Comparison of ENCODE assay signal across 8 cellular contexts in the genomic region with DNA sequence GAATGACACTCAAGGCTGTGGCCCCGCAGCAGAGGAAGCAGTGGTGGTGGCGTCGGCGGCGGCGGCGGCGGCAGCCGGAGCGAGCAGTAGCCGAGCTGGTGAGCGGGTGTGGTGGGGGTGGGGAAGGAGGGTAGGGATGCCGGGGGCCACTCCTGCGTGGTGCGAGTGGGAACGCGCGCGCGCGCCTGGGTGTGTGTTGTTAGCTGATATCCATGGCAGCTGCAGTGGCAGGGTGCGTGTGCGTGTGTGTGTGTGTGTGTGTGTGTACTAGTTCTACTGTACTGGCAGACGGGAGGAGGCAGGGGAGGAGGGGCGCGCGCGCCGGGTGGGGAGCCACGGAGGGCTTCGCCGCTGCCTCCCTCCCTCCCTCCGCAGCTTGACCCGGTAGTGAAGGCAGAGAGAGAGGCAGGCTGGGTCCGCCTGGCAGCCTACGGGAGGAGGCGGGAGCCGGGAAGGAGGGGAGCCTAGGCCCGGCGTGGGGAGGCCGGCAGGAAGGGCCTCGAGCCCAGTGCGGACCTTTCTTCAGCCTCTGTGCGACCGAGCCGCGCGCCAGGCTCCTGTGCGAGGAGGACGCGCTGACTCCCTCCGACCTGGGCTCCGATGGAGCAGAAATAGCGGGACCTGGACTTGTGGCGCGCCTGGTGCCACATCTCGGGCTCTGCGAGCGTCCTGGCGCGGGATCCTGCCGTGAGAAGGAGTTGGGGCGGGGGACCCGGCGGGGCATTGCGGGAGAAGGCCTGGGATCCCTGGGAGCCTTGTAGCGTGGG. TPM values are rescaled to one million over a fixed set of nuclear protein-coding genes. Genes with fewer than 3 reads are reported as not detected.
DNase-seq lines count a peak whose midpoint lies in the region; ATAC-seq and TF ChIP-seq lines count a peak whose summit lies in the region.

TSS of gene MAGI2 (minus strand) at position 110 of the 767 bp plus-strand sequence. CDS start 347 bp downstream, outside the sequence.

- H3K27me3 ChIP-seq in hepatocyte, result no peaks in the 10 kb centered on the region

- H3K9me3 ChIP-seq in hepatocyte (ENCODE audit: low read depth), result no peaks in the 10 kb centered on the region

- peaks cover 40% of the 10 kb centered on the region for H3K79me2 ChIP-seq in hepatocyte

- under 1% methylated on average over 30 of the region's 67 CpGs for WGBS in hepatocyte (ENCODE audit: low lambda C conversion rate, missing lambda C conversion rate)

- peak; percentile 51 to 99 (median 86) for DNase-seq in C1 segment of cervical spinal cord (lab: John Stamatoyannopoulos, UW)
- peak; percentile 91 for DNase-seq in LHCN-M2 (ENCODE audit: low read depth)
- peak; percentile 90 for DNase-seq in astrocyte of the hippocampus (ENCODE audit: low read depth, low spot score)
- peak; percentile 89 for DNase-seq in hepatocyte (ENCODE audit: low spot score)
- DNase-seq in pons (ENCODE audit: low spot score), result peak; percentile 91
- no peak for DNase-seq in NCI-H146 (lab: John Stamatoyannopoulos, UW)

- no peaks in the 10 kb centered on the region for H3K9me2 ChIP-seq in hepatocyte (replicated peaks; ENCODE audit: insufficient read depth)

- no peak for ATAC-seq in HG03457 (IDR thresholded peaks at IDR 0.05; ENCODE audit: unreplicated experiment)
- ATAC-seq in HG03025 (IDR thresholded peaks at IDR 0.05; ENCODE audit: low FRiP score, unreplicated experiment), result no peak

- H3K4me2 ChIP-seq in hepatocyte, result peak within 1 kb of the TSS; percentile 95

- no peak for TF ChIP-seq CTCF in hepatocyte (IDR thresholded peaks at IDR 0.05; ENCODE audit: poor library complexity)

- H2AFZ ChIP-seq in hepatocyte, result peak within 1 kb of the TSS; percentile 69

- no peaks in the 10 kb centered on the region for H3K4me1 ChIP-seq in hepatocyte (ENCODE audit: insufficient read depth)

- peak within 1 kb of the TSS; percentile 69 for H3K4me3 ChIP-seq in hepatocyte

- peak within 1 kb of the TSS; percentile 79 for H3K27ac ChIP-seq in hepatocyte

- H3K36me3 ChIP-seq in hepatocyte (replicated peaks; ENCODE audit: insufficient read depth, low read depth), result no peaks in the 10 kb centered on the region

- no peaks in the 10 kb centered on the region for H4K20me1 ChIP-seq in hepatocyte (ENCODE audit: insufficient read depth, poor library complexity, severe bottlenecking)

RNA-seq across cellular contexts. Expression of gene MAGI2, which starts in this region (rescaled TPM):
- total RNA-seq in LHCN-M2 (2014; rRNA removed) (2.4 and 3.6 TPM in 2 replicates), hepatocyte (6.7 and 8.5 TPM in 2 replicates)
- 1.6 TPM for polyA plus RNA-seq in LHCN-M2 (2012)
- polyA plus RNA-seq in hepatocyte, result 3.1 and 52.5 TPM in 2 replicates
